ENCODE assay signal across 14 cellular contexts in the genomic region with DNA sequence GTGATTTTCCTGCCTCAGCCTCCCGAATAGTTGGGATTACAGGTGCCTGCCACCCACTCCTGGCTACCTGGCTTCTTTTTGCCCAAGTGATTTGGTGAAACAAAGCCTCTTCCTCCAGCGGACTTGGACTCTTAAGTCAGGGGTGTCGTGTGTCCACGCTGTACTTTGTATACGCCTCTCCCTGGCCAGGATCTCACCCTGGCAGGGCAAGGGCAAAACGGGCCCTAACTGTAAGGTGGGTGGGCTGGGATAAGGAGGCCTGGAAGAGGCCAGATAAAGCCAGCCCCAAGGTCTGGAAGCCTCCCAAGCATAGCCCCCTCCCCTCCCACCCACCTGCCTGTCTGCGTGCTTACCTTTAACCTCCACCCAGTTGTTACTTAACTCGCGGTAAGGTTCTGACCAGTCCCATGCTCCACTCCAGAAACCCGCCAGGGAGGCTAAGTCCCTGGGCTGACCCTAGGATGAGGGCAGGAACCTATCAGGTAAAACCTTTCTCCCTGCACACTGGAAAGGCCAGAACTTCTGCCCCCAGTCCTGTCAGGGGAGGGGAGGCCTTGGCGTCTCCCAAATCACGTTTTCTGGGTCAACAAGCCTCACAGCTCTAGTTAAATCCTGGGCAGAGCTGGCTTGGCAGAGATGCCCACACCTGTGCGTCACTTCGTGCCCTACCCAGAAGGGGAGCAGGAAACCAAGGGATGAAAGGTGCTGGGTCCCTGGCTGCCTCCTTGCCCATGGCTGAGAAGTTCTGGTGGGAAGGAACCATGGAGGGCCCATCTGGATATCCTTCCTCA. TPM values are rescaled to one million over a fixed set of nuclear protein-coding genes. Genes with fewer than 3 reads are reported as not detected.
DNase-seq lines count a peak whose midpoint lies in the region; ATAC-seq and TF ChIP-seq lines count a peak whose summit lies in the region.
"Had no signal": no experiment of that assay in that cellular context is flagged by ENCODE, and none has a peak within 500 bp of the region (broad histone marks: within the 10 kb centered on the region; RNA-seq: fewer than 3 reads in every experiment).

No MANE protein-coding gene starts in this region.

- H3K4me3 ChIP-seq in ascending aorta (no peak overlapping the region), vagina (no peak overlapping the region)
- H3K4me3 ChIP-seq: heart left ventricle had no signal

- no peaks in the 10 kb centered on the region for H3K27me3 ChIP-seq in ascending aorta
- H3K27me3 ChIP-seq in vagina, result no peaks in the 10 kb centered on the region
- H3K27me3 ChIP-seq: heart left ventricle had no signal

- H3K4me1 Mint-ChIP-seq in activated CD8-positive, alpha-beta memory T cell treated with anti-CD3 and anti-CD28 coated beads, Interleukin-2, amount 10 ng/mL, durations not matched to agents 7 days and 5 days, result peaks cover 41% of the 10 kb centered on the region
- H3K4me1 Mint-ChIP-seq in mesothelial cell of epicardium, result peaks cover 1% of the 10 kb centered on the region

- peaks cover 27% of the 10 kb centered on the region for H3K36me3 Mint-ChIP-seq in activated CD8-positive, alpha-beta memory T cell treated with anti-CD3 and anti-CD28 coated beads, Interleukin-2, amount 10 ng/mL, durations not matched to agents 7 days and 5 days
- peaks cover 18% of the 10 kb centered on the region for H3K36me3 Mint-ChIP-seq in mesothelial cell of epicardium

- peak overlapping the region; percentile 72 to 82 for H3K27ac ChIP-seq in ascending aorta
- peak overlapping the region; percentile 17 for H3K27ac ChIP-seq in vagina
- H3K27ac ChIP-seq: epithelial cell of prostate had no signal

- no peak overlapping the region for H3K27ac Mint-ChIP-seq in activated CD8-positive, alpha-beta memory T cell treated with anti-CD3 and anti-CD28 coated beads, Interleukin-2, amount 10 ng/mL, durations not matched to agents 7 days and 5 days
- peak overlapping the region; percentile 53 for H3K27ac Mint-ChIP-seq in mesothelial cell of epicardium

- no peaks in the 10 kb centered on the region for H3K9me3 Mint-ChIP-seq in activated CD8-positive, alpha-beta memory T cell treated with anti-CD3 and anti-CD28 coated beads, Interleukin-2, amount 10 ng/mL, durations not matched to agents 7 days and 5 days (ENCODE audit: low read depth)
- H3K9me3 Mint-ChIP-seq in mesothelial cell of epicardium, result no peaks in the 10 kb centered on the region
- H3K9me3 Mint-ChIP-seq: naive B cell had no signal

- no peaks in the 10 kb centered on the region for H3K27me3 Mint-ChIP-seq in activated CD8-positive, alpha-beta memory T cell treated with anti-CD3 and anti-CD28 coated beads, Interleukin-2, amount 10 ng/mL, durations not matched to agents 7 days and 5 days
- no peaks in the 10 kb centered on the region for H3K27me3 Mint-ChIP-seq in mesothelial cell of epicardium (ENCODE audit: low read depth)
- H3K27me3 Mint-ChIP-seq: naive B cell had no signal

- H3K9me3 ChIP-seq in ascending aorta, result no peaks in the 10 kb centered on the region
- H3K9me3 ChIP-seq in vagina, result no peaks in the 10 kb centered on the region
- H3K9me3 ChIP-seq: heart left ventricle had no signal

- peak; percentile 58 for DNase-seq in activated CD8-positive, alpha-beta memory T cell treated with anti-CD3 and anti-CD28 coated beads for 24 hours
- DNase-seq in activated CD8-positive, alpha-beta memory T cell treated with anti-CD3 and anti-CD28 coated beads, Interleukin-2, amount 10 ng/mL, durations not matched to agents 7 days and 5 days, result no peak
- DNase-seq in ascending aorta (ENCODE audit: low spot score in 2 of 2) (no peak), mesothelial cell of epicardium (ENCODE audit: low spot score in 2 of 2, unreplicated experiment in 2 of 2) (no peak), vagina (ENCODE audit: extremely low spot score in 2 of 2) (no peak)
- DNase-seq: ACHN; activated CD4-positive, CD25-positive, alpha-beta regulatory T cell; naive B cell; stimulated activated naive CD4-positive, alpha-beta T cell treated with Interleukin-2 at 50 U/mL for 16 hours had no signal

- H3K4me1 ChIP-seq in ascending aorta, result peaks cover 0 to 22% of the 10 kb centered on the region in 2 donors
- peaks cover 42% of the 10 kb centered on the region for H3K4me1 ChIP-seq in vagina

- ATAC-seq in activated CD8-positive, alpha-beta memory T cell treated with anti-CD3 and anti-CD28 coated beads, Interleukin-2, amount 10 ng/mL, durations not matched to agents 7 days and 5 days, result no peak
- ATAC-seq in HG02981 (IDR thresholded peaks at IDR 0.05; ENCODE audit: unreplicated experiment) (no peak), GM21381 (IDR thresholded peaks at IDR 0.05; ENCODE audit: unreplicated experiment) (no peak), HG03521 (IDR thresholded peaks at IDR 0.05; ENCODE audit: unreplicated experiment) (no peak)

- CTCF ChIA-PET in activated CD8-positive, alpha-beta memory T cell treated with anti-CD3 and anti-CD28 coated beads, Interleukin-2, amount 10 ng/mL, durations not matched to agents 7 days and 5 days (lab: Charles Lee), result interaction anchor here (1.6 kb wide), 1 partner anchor 76 kb away, joined by 12 read pairs; no protein-coding TSS in a partner anchor

- H3K36me3 ChIP-seq in ascending aorta (peaks cover 38 to 39% of the 10 kb centered on the region in 2 donors), vagina (peaks cover 0 to 26% of the 10 kb centered on the region in 2 donors)

- no peak for TF ChIP-seq POLR2A in vagina (IDR thresholded peaks at IDR 0.05)

- TF ChIP-seq CTCF in ascending aorta (IDR thresholded peaks at IDR 0.05) (no peak), mesothelial cell of epicardium (IDR thresholded peaks at IDR 0.05; ENCODE audit: unreplicated experiment) (no peak), vagina (IDR thresholded peaks at IDR 0.05) (no peak)

- H3K4me3 Mint-ChIP-seq in activated CD8-positive, alpha-beta memory T cell treated with anti-CD3 and anti-CD28 coated beads, Interleukin-2, amount 10 ng/mL, durations not matched to agents 7 days and 5 days, result no peak overlapping the region
- no peak overlapping the region for H3K4me3 Mint-ChIP-seq in mesothelial cell of epicardium

- intact Hi-C loops in ascending aorta (cut with DNase I) (no loop called here), vagina (cut with DNase I) (no loop called here)

RNA-seq across cellular contexts. Expression of a gene that starts 8.4 kb away (rescaled TPM):
- total RNA-seq in activated CD8-positive, alpha-beta memory T cell treated with anti-CD3 and anti-CD28 coated beads, Interleukin-2, amount 10 ng/mL, durations not matched to agents 7 days and 5 days, result 100 to 1,000 TPM; 120 to 128 TPM
- total RNA-seq in ascending aorta, result 470 TPM
- 110 to 120 TPM (median 112 TPM) in 3 replicates for total RNA-seq in mesothelial cell of epicardium
- total RNA-seq in vagina, result 66.3 TPM

RNA-seq across cellular contexts. Expression of a gene that starts 8.5 kb away (rescaled TPM):
- 100 to 1,000 TPM; 109 to 117 TPM for total RNA-seq in activated CD8-positive, alpha-beta memory T cell treated with anti-CD3 and anti-CD28 coated beads, Interleukin-2, amount 10 ng/mL, durations not matched to agents 7 days and 5 days
- total RNA-seq in ascending aorta (286 TPM), mesothelial cell of epicardium (58.1 to 61.4 TPM (median 58.2 TPM) in 3 replicates), vagina (99.7 TPM)

RNA-seq across cellular contexts. Expression of a gene that starts 15.7 kb away (rescaled TPM):
- 10 to 100 TPM; 75.2 to 87.8 TPM for total RNA-seq in activated CD8-positive, alpha-beta memory T cell treated with anti-CD3 and anti-CD28 coated beads, Interleukin-2, amount 10 ng/mL, durations not matched to agents 7 days and 5 days
- total RNA-seq in ascending aorta (49.5 TPM), mesothelial cell of epicardium (3.4 to 3.9 TPM (median 3.7 TPM) in 3 replicates), vagina (19.6 TPM)

RNA-seq across cellular contexts. Expression of a gene that starts 59.1 kb away (rescaled TPM):
- total RNA-seq in activated CD8-positive, alpha-beta memory T cell treated with anti-CD3 and anti-CD28 coated beads, Interleukin-2, amount 10 ng/mL, durations not matched to agents 7 days and 5 days, result 10 to 100 TPM; 24.1 to 26.8 TPM
- total RNA-seq in ascending aorta (not detected), mesothelial cell of epicardium (14.0 to 17.3 TPM (median 15.9 TPM) in 3 replicates), vagina (12.3 TPM)
